Comparison of ENCODE assay signal across 18 cellular contexts in genomic region chr6:97405818-97406409, GRCh38.
DNase-seq lines count a peak whose midpoint lies in the region; ATAC-seq, FAIRE-seq and TF ChIP-seq lines count a peak whose summit lies in the region.
"Had no signal": no experiment of that assay in that cellular context is flagged by ENCODE, and none has a peak within 500 bp of the region (broad histone marks: within the 10 kb centered on the region; RNA-seq: fewer than 3 reads in every experiment).

No MANE protein-coding gene starts in this region.

- H2AFZ ChIP-seq in HepG2 (ENCODE audit: low read length) = no peak overlapping the region
- H2AFZ ChIP-seq in osteoblast (ENCODE audit: low read length) = no peak overlapping the region

- H3K4me3 ChIP-seq in right lobe of liver (no peak overlapping the region), HepG2 (replicated peaks in 1 of 3; ENCODE audit: insufficient read depth in 1 of 3, low read depth in 2 of 3, low read length in 3 of 3) (no peak overlapping the region), SK-N-MC (no peak overlapping the region), osteoblast (ENCODE audit: insufficient read depth, low read length) (no peak overlapping the region)
- H3K4me3 ChIP-seq: HAP-1, MG63 had no signal

- no peak overlapping the region for H3K9ac ChIP-seq in HepG2 (ENCODE audit: insufficient read depth, low read depth, low read length)
- peak overlapping the region; percentile 48 for H3K9ac ChIP-seq in SK-N-MC (ENCODE audit: insufficient read length)
- H3K9ac ChIP-seq: KMS-11 had no signal

- H4K20me1 ChIP-seq in HepG2 (ENCODE audit: insufficient read depth, low read length) (no peaks in the 10 kb centered on the region), osteoblast (ENCODE audit: insufficient read depth, low read length) (no peaks in the 10 kb centered on the region)

- H3K4me1 Mint-ChIP-seq in CD4-positive, alpha-beta T cell (ENCODE audit: low read depth) = no peaks in the 10 kb centered on the region

- BruUV-seq in HepG2 (replicated peaks; lab: Mats Ljungman, UMichigan) = no TSS peak

- no peak for TF ChIP-seq RAD21 in HepG2 (CRISPR knock-in tag; IDR thresholded peaks at IDR 0.05)

- no peak for FAIRE-seq in HepG2 (lab: Jason Lieb, UNC)

- DNase-seq in right lobe of liver (no peak), HepG2 (ENCODE audit: low spot score) (no peak), SK-N-MC (ENCODE audit: low read depth, low spot score) (peak; percentile 18), left colon (no peak), osteoblast (ENCODE audit: insufficient read length, low spot score, missing footprints) (no peak), DMS153 treated with DMSO at 0.1 percent for 48 hours (lab: John Stamatoyannopoulos, UW; ENCODE audit: unreplicated experiment) (no peak)
- no peak for DNase-seq in CD4-positive, alpha-beta T cell
- DNase-seq: C1 segment of cervical spinal cord; DMS153; MG63; NCI-H1105 treated with DMSO at 0.1 percent for 48 hours; NCI-H2029 treated with DMSO at 0.1 percent for 48 hours; NCI-H524; NK-92 treated with Interleukin-12 subunit alpha and Interleukin-12 subunit beta, amount 100 ng/mL, for 24 hours; PC-3 had no signal

- ATAC-seq in right lobe of liver (peak in 3 of 4 donors; percentile 36 to 69 (median 66)), HepG2 (no peak), left colon (peak; percentile 67), HG02759 (IDR thresholded peaks at IDR 0.05; ENCODE audit: unreplicated experiment) (no peak)
- no peak for ATAC-seq in CD4-positive, alpha-beta T cell (ENCODE audit: poor library complexity)
- ATAC-seq: PC-3 had no signal

- no peaks in the 10 kb centered on the region for H3K27me3 ChIP-seq in right lobe of liver
- no peaks in the 10 kb centered on the region for H3K27me3 ChIP-seq in HepG2 (ENCODE audit: control insufficient read depth in 1 of 2, insufficient read depth in 2 of 2, low read length in 2 of 2)
- no peaks in the 10 kb centered on the region for H3K27me3 ChIP-seq in osteoblast (ENCODE audit: insufficient read depth, low read length)
- no peaks in the 10 kb centered on the region for H3K27me3 ChIP-seq in CD4-positive, alpha-beta T cell (ENCODE audit: control insufficient read depth, insufficient read depth, low read length)
- H3K27me3 ChIP-seq: MG63 had no signal

- H3K4me3 Mint-ChIP-seq in CD4-positive, alpha-beta T cell = no peak overlapping the region

- TF ChIP-seq EP300 in HepG2 (IDR thresholded peaks at IDR 0.05; ENCODE audit: low read depth in 2 of 2, low read length in 2 of 2) = no peak
- no peak for TF ChIP-seq EP300 in HepG2 (CRISPR knock-in tag; IDR thresholded peaks at IDR 0.05; ENCODE audit: borderline replicate concordance)

- H3K27ac ChIP-seq in right lobe of liver (no peak overlapping the region), HepG2 (ENCODE audit: extremely low read length, insufficient read depth, low read length) (no peak overlapping the region), SK-N-MC (peak overlapping the region; percentile 66; the same call in 1 of the 2 replicates), osteoblast (ENCODE audit: low read depth, low read length) (no peak overlapping the region)
- H3K27ac ChIP-seq in CD4-positive, alpha-beta T cell (ENCODE audit: low read depth, low read length) = no peak overlapping the region
- H3K27ac ChIP-seq: KMS-11 had no signal

- H3K4me1 ChIP-seq in right lobe of liver = no peaks in the 10 kb centered on the region
- H3K4me1 ChIP-seq in HepG2 (ENCODE audit: insufficient read depth, low read length) = no peaks in the 10 kb centered on the region
- no peaks in the 10 kb centered on the region for H3K4me1 ChIP-seq in osteoblast (ENCODE audit: insufficient read depth, low read length)
- H3K4me1 ChIP-seq: HAP-1 had no signal

- POLR2A ChIA-PET in HepG2 (lab: Yijun Ruan, JAX) = no interaction called here
- POLR2A ChIA-PET in CD4-positive, alpha-beta T cell (lab: Charles Lee) = no interaction called here

- no peaks in the 10 kb centered on the region for H3K9me3 Mint-ChIP-seq in CD4-positive, alpha-beta T cell

- no peak overlapping the region for H3K4me2 ChIP-seq in HepG2 (ENCODE audit: low read depth, low read length)
- no peak overlapping the region for H3K4me2 ChIP-seq in osteoblast (ENCODE audit: insufficient read depth, low read length)
- H3K4me2 ChIP-seq: KMS-11 had no signal

- no peaks in the 10 kb centered on the region for H3K79me2 ChIP-seq in HepG2 (ENCODE audit: insufficient read depth, low read length)
- no peaks in the 10 kb centered on the region for H3K79me2 ChIP-seq in osteoblast (ENCODE audit: insufficient read depth, low read length)

- no peaks in the 10 kb centered on the region for H3K36me3 Mint-ChIP-seq in CD4-positive, alpha-beta T cell (ENCODE audit: low read depth)

- H3K36me3 ChIP-seq in right lobe of liver (no peaks in the 10 kb centered on the region), HepG2 (replicated peaks in 1 of 2; ENCODE audit: control insufficient read depth in 1 of 2, insufficient read depth in 2 of 2, low read length in 2 of 2) (no peaks in the 10 kb centered on the region), SK-N-MC (ENCODE audit: insufficient read depth, low read length) (peaks cover 4% of the 10 kb centered on the region; the same call in 1 of the 2 replicates), osteoblast (ENCODE audit: insufficient read depth, low read length) (no peaks in the 10 kb centered on the region)
- H3K36me3 ChIP-seq: HAP-1, MG63 had no signal

- peaks cover 18% of the 10 kb centered on the region for H3K27me3 Mint-ChIP-seq in CD4-positive, alpha-beta T cell

- TF ChIP-seq CTCF in right lobe of liver (IDR thresholded peaks at IDR 0.05) (no peak), HepG2 (CRISPR knock-in tag; IDR thresholded peaks at IDR 0.05) (no peak), osteoblast (IDR thresholded peaks at IDR 0.05; ENCODE audit: extremely low read depth, low read depth, low read length) (no peak)
- TF ChIP-seq CTCF in CD4-positive, alpha-beta T cell (IDR thresholded peaks at IDR 0.05) = no peak

- CTCF ChIA-PET in HepG2 (lab: Yijun Ruan, JAX; ENCODE audit: low intra/inter-chr PET ratio, low total read pairs) = no interaction called here
- CTCF ChIA-PET in CD4-positive, alpha-beta T cell (lab: Charles Lee) = no interaction called here

- no peak overlapping the region for H3K27ac Mint-ChIP-seq in CD4-positive, alpha-beta T cell

- in situ Hi-C loops in HepG2 (cut with HindIII; ENCODE audit: extremely low pct_ligation_motif_present, low pct_unique_long_range_greater_than_20kb) = no loop called here

- TF ChIP-seq POLR2A in right lobe of liver (IDR thresholded peaks at IDR 0.05) (no peak), HepG2 (IDR thresholded peaks at IDR 0.05; ENCODE audit: insufficient read depth in 1 of 2, low read depth in 2 of 2, low read length in 2 of 2) (no peak)

- intact Hi-C loops in right lobe of liver (cut with DNase I) (no loop called here), HepG2 (cut with micrococcal nuclease; ENCODE audit: unreplicated experiment) (no loop called here), left colon (cut with DNase I, micrococcal nuclease) (no loop called here)
- intact Hi-C loops in CD4-positive, alpha-beta T cell (cut with DNase I, micrococcal nuclease) = no loop called here

- 39% methylated on average over 3 of the region's 3 CpGs for WGBS in right lobe of liver (ENCODE audit: insufficient coverage, low coverage, low lambda C conversion rate, missing lambda C conversion rate)
- WGBS in HepG2 (ENCODE audit: low lambda C conversion rate) = under 1% methylated on average over 3 of the region's 3 CpGs

- no peaks in the 10 kb centered on the region for H3K9me3 ChIP-seq in right lobe of liver
- no peaks in the 10 kb centered on the region for H3K9me3 ChIP-seq in HepG2 (ENCODE audit: low read length)
- no peaks in the 10 kb centered on the region; the same call in 1 of the 2 replicates for H3K9me3 ChIP-seq in SK-N-MC (ENCODE audit: low read depth, low read length)
- no peaks in the 10 kb centered on the region for H3K9me3 ChIP-seq in osteoblast (ENCODE audit: low read depth, low read length)
- no peaks in the 10 kb centered on the region for H3K9me3 ChIP-seq in CD4-positive, alpha-beta T cell (ENCODE audit: control insufficient read depth, low read length)
- H3K9me3 ChIP-seq: HAP-1, MG63 had no signal

TF ChIP-seq in HepG2, 621 proteins besides CTCF, POLR2A, EP300 and RAD21 (continues in another document):
- no peak for TF ChIP-seq ZFP36 (IDR thresholded peaks at IDR 0.05; ENCODE audit: borderline replicate concordance, low read depth, low read length, partially characterized antibody)
- TF ChIP-seq SIX4 (CRISPR knock-in tag; IDR thresholded peaks at IDR 0.05) = no peak
- TF ChIP-seq ZNF773 (CRISPR knock-in tag; IDR thresholded peaks at IDR 0.05; ENCODE audit: borderline replicate concordance) = no peak
- TF ChIP-seq ZNF235 (CRISPR knock-in tag; IDR thresholded peaks at IDR 0.05; ENCODE audit: borderline replicate concordance) = no peak
- no peak for TF ChIP-seq NFIB (CRISPR knock-in tag; IDR thresholded peaks at IDR 0.05; ENCODE audit: borderline replicate concordance)
- TF ChIP-seq DDIT3 (CRISPR knock-in tag; IDR thresholded peaks at IDR 0.05) = no peak
- TF ChIP-seq IRX3 (CRISPR knock-in tag; IDR thresholded peaks at IDR 0.05; ENCODE audit: borderline replicate concordance, low read depth) = no peak
- TF ChIP-seq ZNF282 (IDR thresholded peaks at IDR 0.05; ENCODE audit: partially characterized antibody) = no peak
- TF ChIP-seq, protein P1, sequence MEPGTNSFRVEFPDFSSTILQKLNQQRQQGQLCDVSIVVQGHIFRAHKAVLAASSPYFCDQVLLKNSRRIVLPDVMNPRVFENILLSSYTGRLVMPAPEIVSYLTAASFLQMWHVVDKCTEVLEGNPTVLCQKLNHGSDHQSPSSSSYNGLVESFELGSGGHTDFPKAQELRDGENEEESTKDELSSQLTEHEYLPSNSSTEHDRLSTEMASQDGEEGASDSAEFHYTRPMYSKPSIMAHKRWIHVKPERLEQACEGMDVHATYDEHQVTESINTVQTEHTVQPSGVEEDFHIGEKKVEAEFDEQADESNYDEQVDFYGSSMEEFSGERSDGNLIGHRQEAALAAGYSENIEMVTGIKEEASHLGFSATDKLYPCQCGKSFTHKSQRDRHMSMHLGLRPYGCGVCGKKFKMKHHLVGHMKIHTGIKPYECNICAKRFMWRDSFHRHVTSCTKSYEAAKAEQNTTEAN (CRISPR knock-in tag; conservative IDR thresholded peaks at IDR 0.05) = no peak
- no peak for TF ChIP-seq POLR2G (IDR thresholded peaks at IDR 0.05; ENCODE audit: low read depth, low read length)

Comparison
In these comparisons a context has a peak if more than half of its experiments do, and no peak if none do; other contexts are left out.
1. ATAC-seq: peak in right lobe of liver (3 of 4) and left colon (single experiment); none in HepG2 (single experiment), HG02759 (single experiment) and CD4-positive, alpha-beta T cell (single experiment).